Comparison of ENCODE assay signal across 7 cellular contexts in the genomic region with DNA sequence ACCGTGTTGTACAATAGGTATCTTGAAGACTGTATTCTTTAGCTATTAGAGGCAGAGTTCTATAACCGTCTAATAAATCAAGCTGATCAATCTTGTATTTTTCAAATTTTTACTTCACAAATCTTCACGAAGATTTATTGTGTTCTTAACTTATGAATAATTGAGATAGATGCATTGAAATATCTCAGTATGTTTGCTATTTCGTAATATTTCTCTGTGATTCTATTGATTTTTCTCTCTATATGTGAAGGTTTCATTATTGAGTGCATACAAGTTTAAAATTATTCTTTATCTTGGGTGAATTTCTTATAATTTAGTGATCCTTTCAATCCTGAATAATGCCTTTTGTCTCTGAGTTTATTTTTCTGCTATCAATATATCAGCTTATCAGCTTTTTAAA. TPM values are rescaled to one million over a fixed set of nuclear protein-coding genes. Genes with fewer than 3 reads are reported as not detected.
"Had no signal": no experiment of that assay in that cellular context is flagged by ENCODE, and none has a peak within 500 bp of the region (broad histone marks: within the 10 kb centered on the region; RNA-seq: fewer than 3 reads in every experiment).

No MANE protein-coding gene starts in this region.

- H3K4me2 ChIP-seq: KMS-11 had no signal

- DNase-seq: KBM-7, KG1 had no signal

- ATAC-seq: HepG2 had no signal

- H3K27ac ChIP-seq: HL-60, KMS-11 had no signal

- H3K9ac ChIP-seq: KMS-11 had no signal

- FAIRE-seq: HepG2, HTR-8/SVneo had no signal

RNA-seq across cellular contexts. Expression of a gene that starts 19.8 kb away (rescaled TPM):
- total RNA-seq: HepG2, HT1080 had no signal
- polyA plus RNA-seq: HepG2 had no signal
